Comparison of ENCODE assay signal across 15 cellular contexts in the genomic region with DNA sequence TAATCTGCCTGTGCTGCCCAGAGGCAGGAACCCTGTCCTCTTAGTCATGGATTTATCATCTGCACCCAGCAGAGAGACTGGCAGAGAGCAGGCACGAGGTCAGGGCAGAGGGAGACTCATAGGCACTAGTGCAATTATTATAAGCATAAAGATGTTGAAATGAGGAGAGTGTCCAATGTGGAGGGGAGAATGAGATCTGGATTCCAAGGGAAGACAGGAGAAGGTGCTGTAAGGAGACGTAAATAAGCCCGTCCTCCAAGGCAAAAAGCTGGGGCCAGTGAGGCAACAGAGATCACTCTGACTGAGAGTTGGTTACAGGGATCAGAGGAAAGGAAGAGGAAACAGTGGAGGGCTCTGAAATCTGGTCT.
A peak's percentile ranks its signal among the peaks of the same experiment; 100 is the strongest.
DNase-seq lines count a peak whose midpoint lies in the region; ATAC-seq and TF ChIP-seq lines count a peak whose summit lies in the region.
"Had no signal": no experiment of that assay in that cellular context is flagged by ENCODE, and none has a peak within 500 bp of the region (broad histone marks: within the 10 kb centered on the region; RNA-seq: fewer than 3 reads in every experiment).

No MANE protein-coding gene starts in this region.

- H3K79me2 ChIP-seq in ACC112 (ENCODE audit: control insufficient read depth, insufficient read depth, low read length, unreplicated experiment) = peaks cover 23% of the 10 kb centered on the region
- H3K79me2 ChIP-seq in mammary epithelial cell (ENCODE audit: insufficient read depth, low read length) = no peaks in the 10 kb centered on the region

- H3K27ac Mint-ChIP-seq in stimulated activated naive CD8-positive, alpha-beta T cell treated with anti-CD3 and anti-CD28 coated beads, Interleukin-15, amount 100 ng/mL, for 72 hours = no peak overlapping the region
- H3K27ac Mint-ChIP-seq: T-helper 1 cell treated with Interleukin-12 subunit alpha and Interleukin-12 subunit beta and Interleukin-4 antibody, amounts not matched to agents 30 μg/mL and 1 μg/mL, for 36 hours had no signal

- no peaks in the 10 kb centered on the region for H3K27me3 ChIP-seq in ACC112 (ENCODE audit: insufficient read depth, low read length)
- H3K27me3 ChIP-seq in mammary epithelial cell (ENCODE audit: insufficient read depth, low read length) = no peaks in the 10 kb centered on the region
- no peaks in the 10 kb centered on the region for H3K27me3 ChIP-seq in mesenchymal stem cell (ENCODE audit: control insufficient read depth in 1 of 2, insufficient read depth in 1 of 2, low read length in 2 of 2)
- no peaks in the 10 kb centered on the region for H3K27me3 ChIP-seq in prostate gland (replicated peaks; ENCODE audit: insufficient read depth)
- H3K27me3 ChIP-seq: transverse colon had no signal

- H3K4me1 ChIP-seq in ACC112 (ENCODE audit: control insufficient read depth, insufficient read depth, low read length, unreplicated experiment) = peaks cover 23% of the 10 kb centered on the region
- peaks cover 22% of the 10 kb centered on the region for H3K4me1 ChIP-seq in mammary epithelial cell (ENCODE audit: insufficient read depth, low read length)
- peaks cover 7% of the 10 kb centered on the region for H3K4me1 ChIP-seq in mesenchymal stem cell (ENCODE audit: control insufficient read depth, insufficient read depth, low read depth, low read length)
- no peaks in the 10 kb centered on the region for H3K4me1 ChIP-seq in prostate gland (replicated peaks)

- TF ChIP-seq POLR2A in prostate gland (IDR thresholded peaks at IDR 0.05) = no peak

- dilution Hi-C loops in mammary epithelial cell (cut with HindIII; ENCODE audit: low sequenced_read_pairs) = no loop called here

- H4K20me1 ChIP-seq in mammary epithelial cell (ENCODE audit: insufficient read depth, low read length) = no peaks in the 10 kb centered on the region

- no peak overlapping the region for H3K18ac ChIP-seq in mesenchymal stem cell (ENCODE audit: low read depth in 1 of 2, low read length in 2 of 2)

- WGBS in mammary epithelial cell (ENCODE audit: low coverage, missing lambda C conversion rate) = 40% methylated on average over 3 of the region's 3 CpGs
- WGBS in mesenchymal stem cell = 69% methylated on average over 3 of the region's 3 CpGs
- 88% methylated on average over 3 of the region's 3 CpGs for WGBS in prostate gland

- no peak overlapping the region for H3K4me2 ChIP-seq in mammary epithelial cell (ENCODE audit: insufficient read depth, low read depth, low read length)
- peak overlapping the region; percentile 33 for H3K4me2 ChIP-seq in mesenchymal stem cell (ENCODE audit: low read length, poor library complexity, severe bottlenecking)

- H4K91ac ChIP-seq in mesenchymal stem cell (ENCODE audit: low read length) = no peak overlapping the region

- peak overlapping the region in 1 of 2 experiments; percentile 47 for H2BK12ac ChIP-seq in mesenchymal stem cell (ENCODE audit: low read length in 2 of 2)

- peaks cover 5% of the 10 kb centered on the region for H3K79me1 ChIP-seq in mesenchymal stem cell (replicated peaks; ENCODE audit: low read length, poor library complexity, severe bottlenecking)

- DNase-seq in M059J (ENCODE audit: low read depth) (peak; percentile 94), mammary epithelial cell (peak; percentile 80), mesenchymal stem cell (peak; percentile 40), prostate gland (ENCODE audit: low spot score) (no peak)
- DNase-seq in activated CD4-positive, CD25-positive, alpha-beta regulatory T cell treated with anti-CD3 and anti-CD28 coated beads, Interleukin-2, amount 50 U/mL, for 72 hours = no peak
- no peak for DNase-seq in stimulated activated naive CD8-positive, alpha-beta T cell treated with anti-CD3 and anti-CD28 coated beads, Interleukin-15, amount 100 ng/mL, for 72 hours
- DNase-seq: central memory CD4-positive, alpha-beta T cell; naive B cell; NCI-H524 treated with DMSO at 0.1 percent for 48 hours; stimulated activated CD4-positive, alpha-beta T cell treated with anti-CD3 and anti-CD28 coated beads, Interleukin-4, amount 100 ng/mL, for 1 hour; transverse colon had no signal

- H3K4me3 ChIP-seq in ACC112 (ENCODE audit: low read depth, low read length) (peak overlapping the region; percentile 1; the same call in 1 of the 2 replicates), mammary epithelial cell (replicated peaks in 1 of 3; ENCODE audit: insufficient read depth in 1 of 3, low read depth in 2 of 3, low read length in 3 of 3) (no peak overlapping the region), mesenchymal stem cell (ENCODE audit: insufficient read depth in 1 of 2, low read depth in 1 of 2, low read length in 2 of 2) (no peak overlapping the region), prostate gland (no peak overlapping the region)
- H3K4me3 ChIP-seq: K562, transverse colon had no signal

- CTCF ChIA-PET in mammary epithelial cell (lab: Charles Lee; ENCODE audit: low non-redundant PET) = no interaction called here

- H3K9ac ChIP-seq in mammary epithelial cell (ENCODE audit: insufficient read depth, low read length) (no peak overlapping the region), mesenchymal stem cell (ENCODE audit: low read length) (peak overlapping the region; percentile 67)

- no TSS peak for BruUV-seq in mammary epithelial cell (replicated peaks; lab: Mats Ljungman, UMichigan)

- H3K36me3 ChIP-seq in ACC112 (ENCODE audit: insufficient read depth, low read length) (no peaks in the 10 kb centered on the region), mammary epithelial cell (ENCODE audit: insufficient read depth, low read length) (no peaks in the 10 kb centered on the region), mesenchymal stem cell (ENCODE audit: control insufficient read depth in 1 of 2, insufficient read depth in 2 of 2, low read depth in 1 of 2, low read length in 2 of 2) (peaks cover 0 to 20% of the 10 kb centered on the region in 2 experiments), prostate gland (no peaks in the 10 kb centered on the region)
- H3K36me3 ChIP-seq: transverse colon had no signal

- H2BK120ac ChIP-seq in mesenchymal stem cell (ENCODE audit: low read depth, low read length) = no peak overlapping the region

- H2AK5ac ChIP-seq in mesenchymal stem cell (ENCODE audit: low read length, severe bottlenecking) = no peak overlapping the region

- ATAC-seq in GM19467 (IDR thresholded peaks at IDR 0.05; ENCODE audit: unreplicated experiment) = no peak
- no peak for ATAC-seq in stimulated activated naive CD8-positive, alpha-beta T cell treated with anti-CD3 and anti-CD28 coated beads, Interleukin-15, amount 100 ng/mL, for 72 hours
- ATAC-seq: K562 had no signal

- intact Hi-C loops in mammary epithelial cell (cut with micrococcal nuclease) (no loop called here), prostate gland (cut with DNase I) (no loop called here)

- H3K27me3 Mint-ChIP-seq in stimulated activated naive CD8-positive, alpha-beta T cell treated with anti-CD3 and anti-CD28 coated beads, Interleukin-15, amount 100 ng/mL, for 72 hours = no peaks in the 10 kb centered on the region
- H3K27me3 Mint-ChIP-seq: naive B cell had no signal

- H3K27ac ChIP-seq in ACC112 (ENCODE audit: low read depth, low read length) (peak overlapping the region; percentile 96), mammary epithelial cell (ENCODE audit: insufficient read depth, low read depth, low read length) (no peak overlapping the region), mesenchymal stem cell (ENCODE audit: low read length, poor library complexity, severe bottlenecking) (peak overlapping the region; percentile 32), prostate gland (no peak overlapping the region)
- H3K27ac ChIP-seq: transverse colon had no signal

- H2AFZ ChIP-seq in ACC112 (ENCODE audit: low read length, unreplicated experiment) = no peak overlapping the region
- H2AFZ ChIP-seq in mammary epithelial cell (ENCODE audit: low read depth, low read length) = peak overlapping the region; percentile 47
- no peak overlapping the region for H2AFZ ChIP-seq in mesenchymal stem cell (ENCODE audit: low read depth, low read length)

- H4K8ac ChIP-seq in mesenchymal stem cell (ENCODE audit: low read length) = no peak overlapping the region

- TF ChIP-seq CTCF in mammary epithelial cell (conservative IDR thresholded peaks at IDR 0.05 in 1 of 2, IDR thresholded peaks at IDR 0.05 in 1 of 2; ENCODE audit: extremely low read depth in 1 of 2, insufficient read depth in 1 of 2, low read depth in 1 of 2, low read length in 2 of 2) (no peak), prostate gland (IDR thresholded peaks at IDR 0.05) (no peak)

- H2BK15ac ChIP-seq in mesenchymal stem cell (ENCODE audit: low read depth, poor library complexity, severe bottlenecking) = no peak overlapping the region

- H3K23ac ChIP-seq in mesenchymal stem cell (ENCODE audit: low read length in 2 of 2) = no peak overlapping the region

- H3K14ac ChIP-seq in mesenchymal stem cell (ENCODE audit: low read length in 2 of 2) = no peak overlapping the region

- H3K9me3 Mint-ChIP-seq in stimulated activated naive CD8-positive, alpha-beta T cell treated with anti-CD3 and anti-CD28 coated beads, Interleukin-15, amount 100 ng/mL, for 72 hours = no peaks in the 10 kb centered on the region
- H3K9me3 Mint-ChIP-seq: naive B cell; T-helper 1 cell treated with Interleukin-12 subunit alpha and Interleukin-12 subunit beta and Interleukin-4 antibody, amounts not matched to agents 30 μg/mL and 1 μg/mL, for 36 hours had no signal

- no peak overlapping the region for H3K4ac ChIP-seq in mesenchymal stem cell (ENCODE audit: low read depth in 1 of 2, low read length in 2 of 2)

- in situ Hi-C loops in mammary epithelial cell (cut with MboI; ENCODE audit: low sequenced_read_pairs in 2 of 2) = loop anchor here (25.0 kb wide), 1 partner anchor 191 kb away; no protein-coding TSS in a partner anchor

- H3K9me3 ChIP-seq in mammary epithelial cell (replicated peaks; ENCODE audit: insufficient read depth, low read length) (no peaks in the 10 kb centered on the region), mesenchymal stem cell (ENCODE audit: control insufficient read depth, low read length) (no peaks in the 10 kb centered on the region), prostate gland (no peaks in the 10 kb centered on the region)
- H3K9me3 ChIP-seq: transverse colon had no signal

- H2BK5ac ChIP-seq in mesenchymal stem cell (ENCODE audit: low read depth, low read length, poor library complexity, severe bottlenecking) = no peak overlapping the region

- H3K4me1 Mint-ChIP-seq in stimulated activated naive CD8-positive, alpha-beta T cell treated with anti-CD3 and anti-CD28 coated beads, Interleukin-15, amount 100 ng/mL, for 72 hours = no peaks in the 10 kb centered on the region

- H3K4me3 Mint-ChIP-seq in stimulated activated naive CD8-positive, alpha-beta T cell treated with anti-CD3 and anti-CD28 coated beads, Interleukin-15, amount 100 ng/mL, for 72 hours = no peak overlapping the region
- H3K4me3 Mint-ChIP-seq: T-helper 1 cell treated with Interleukin-12 subunit alpha and Interleukin-12 subunit beta and Interleukin-4 antibody, amounts not matched to agents 30 μg/mL and 1 μg/mL, for 36 hours had no signal

Comparison
In these comparisons a context has a peak if more than half of its experiments do, and no peak if none do; other contexts are left out.
1. H3K27ac ChIP-seq: peak in ACC112 (single experiment) and mesenchymal stem cell (single experiment); none in mammary epithelial cell (single experiment) and prostate gland (0 of 2).
2. DNase-seq: peak in M059J (single experiment), mammary epithelial cell (single experiment) and mesenchymal stem cell (single experiment); none in prostate gland (single experiment), activated CD4-positive, CD25-positive, alpha-beta regulatory T cell treated with anti-CD3 and anti-CD28 coated beads, Interleukin-2, amount 50 U/mL, for 72 hours (single experiment) and stimulated activated naive CD8-positive, alpha-beta T cell treated with anti-CD3 and anti-CD28 coated beads, Interleukin-15, amount 100 ng/mL, for 72 hours (0 of 2).